20 cellular contexts compared by ENCODE assay signal in the genomic region with DNA sequence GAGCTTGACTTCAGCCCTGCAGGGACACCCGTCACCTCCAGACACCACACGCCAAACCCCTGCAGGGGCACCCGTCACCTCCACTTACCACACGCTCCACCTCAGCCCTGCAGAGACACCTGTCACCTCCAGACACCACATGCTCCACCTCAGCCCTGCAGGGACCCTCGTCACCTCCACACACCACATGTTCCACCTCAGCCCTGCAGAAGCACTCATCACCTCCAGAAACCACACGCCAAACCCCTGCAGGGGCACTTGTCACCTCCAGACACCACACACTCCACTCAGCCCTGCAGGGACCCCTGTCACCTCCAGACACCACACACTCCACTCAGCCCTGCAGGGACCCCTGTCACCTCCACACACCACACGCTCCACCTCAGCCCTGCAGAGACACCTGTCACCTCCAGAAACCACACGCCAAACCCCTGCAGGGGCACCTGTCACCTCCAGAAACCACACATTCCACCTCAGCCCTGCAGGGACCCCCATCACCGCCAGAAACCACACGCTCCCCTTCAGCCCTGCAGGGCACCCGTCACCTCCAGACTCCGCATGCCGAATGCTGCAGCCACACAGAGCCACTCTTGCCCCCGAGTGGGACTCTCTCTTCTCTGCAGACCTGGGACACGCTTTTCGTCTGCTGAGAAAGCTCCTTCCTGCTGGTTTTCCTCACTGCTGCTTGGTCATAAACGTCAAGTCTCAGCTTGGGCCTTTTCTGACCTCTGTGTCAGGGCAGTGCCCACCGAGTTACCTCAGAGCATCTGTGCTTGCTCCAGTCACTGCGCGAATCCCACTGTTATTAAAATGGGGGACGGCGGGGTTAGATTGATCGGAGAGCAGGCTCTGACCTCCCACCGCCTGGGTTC.
A peak's percentile ranks its signal among the peaks of the same experiment; 100 is the strongest.
DNase-seq lines count a peak whose midpoint lies in the region; ATAC-seq and TF ChIP-seq lines count a peak whose summit lies in the region.
"Had no signal": no experiment of that assay in that cellular context is flagged by ENCODE, and none has a peak within 500 bp of the region (broad histone marks: within the 10 kb centered on the region; RNA-seq: fewer than 3 reads in every experiment).

No MANE protein-coding gene starts in this region.

- H3K9me3 ChIP-seq in endodermal cell (ENCODE audit: control insufficient read depth, low read length) = no peaks in the 10 kb centered on the region
- no peaks in the 10 kb centered on the region for H3K9me3 ChIP-seq in neural progenitor cell (ENCODE audit: low read depth)
- H3K9me3 ChIP-seq in vagina = no peaks in the 10 kb centered on the region
- H3K9me3 ChIP-seq: SJCRH30 had no signal

- H3K27me3 ChIP-seq in endodermal cell (ENCODE audit: control insufficient read depth, insufficient read depth, low read length, poor library complexity, severe bottlenecking) (no peaks in the 10 kb centered on the region), neural progenitor cell (no peaks in the 10 kb centered on the region), vagina (no peaks in the 10 kb centered on the region)
- H3K27me3 ChIP-seq: SJCRH30 had no signal

- WGBS in endodermal cell (ENCODE audit: insufficient coverage in 1 of 2, insufficient read length in 1 of 2), 2 experiments = 90 to 92% methylated on average over 13 to 24 of the region's 24 CpGs

- no peaks in the 10 kb centered on the region for H4K20me1 ChIP-seq in neural progenitor cell (ENCODE audit: low read depth)

- H3F3A ChIP-seq in neural progenitor cell (ENCODE audit: low read depth) = no peaks in the 10 kb centered on the region

- intact Hi-C loops in vagina (cut with DNase I) = no loop called here

- H3K27ac Mint-ChIP-seq in chondrocyte (ENCODE audit: unreplicated experiment) = no peak overlapping the region
- H3K27ac Mint-ChIP-seq in endodermal cell = no peak overlapping the region
- H3K27ac Mint-ChIP-seq in neural progenitor cell = peak overlapping the region; percentile 96
- H3K27ac Mint-ChIP-seq: CD4-positive, CD25-positive, alpha-beta regulatory T cell had no signal

- peaks cover 38% of the 10 kb centered on the region for H3K9me3 Mint-ChIP-seq in chondrocyte (ENCODE audit: low read depth)
- H3K9me3 Mint-ChIP-seq in endodermal cell = no peaks in the 10 kb centered on the region
- H3K9me3 Mint-ChIP-seq in neural progenitor cell = peaks cover 17% of the 10 kb centered on the region

- H3K4me1 Mint-ChIP-seq in chondrocyte (ENCODE audit: low read depth) (no peaks in the 10 kb centered on the region), endodermal cell (no peaks in the 10 kb centered on the region), neural progenitor cell (no peaks in the 10 kb centered on the region)
- H3K4me1 Mint-ChIP-seq: CD4-positive, CD25-positive, alpha-beta regulatory T cell had no signal

- H2AFZ ChIP-seq in neural progenitor cell (replicated peaks) = no peak overlapping the region

- H3K36me3 Mint-ChIP-seq in chondrocyte (ENCODE audit: low read depth) (no peaks in the 10 kb centered on the region), endodermal cell (ENCODE audit: low read depth) (no peaks in the 10 kb centered on the region), neural progenitor cell (no peaks in the 10 kb centered on the region)
- H3K36me3 Mint-ChIP-seq: CD4-positive, CD25-positive, alpha-beta regulatory T cell had no signal

- TF ChIP-seq POLR2A in vagina (IDR thresholded peaks at IDR 0.05) = no peak

- no peaks in the 10 kb centered on the region for H3K4me1 ChIP-seq in endodermal cell (ENCODE audit: control insufficient read depth, insufficient read depth, low read length)
- no peaks in the 10 kb centered on the region for H3K4me1 ChIP-seq in neural progenitor cell
- H3K4me1 ChIP-seq in vagina = no peaks in the 10 kb centered on the region
- H3K4me1 ChIP-seq: SJCRH30 had no signal

- H3K4me3 ChIP-seq in endodermal cell (ENCODE audit: low read length) (no peak overlapping the region), neural progenitor cell (no peak overlapping the region), vagina (no peak overlapping the region)
- H3K4me3 ChIP-seq: SJCRH30 had no signal

- H3K9ac ChIP-seq in endodermal cell (ENCODE audit: extremely low read depth, low read length, poor library complexity, severe bottlenecking) (no peak overlapping the region), neural progenitor cell (no peak overlapping the region)

- H3K36me3 ChIP-seq in endodermal cell (ENCODE audit: control insufficient read depth, insufficient read depth, low read length) (no peaks in the 10 kb centered on the region), neural progenitor cell (no peaks in the 10 kb centered on the region), vagina (no peaks in the 10 kb centered on the region)
- H3K36me3 ChIP-seq: SJCRH30 had no signal

- no peaks in the 10 kb centered on the region for H3K79me2 ChIP-seq in neural progenitor cell (ENCODE audit: low read depth)

- H3K27me3 Mint-ChIP-seq in chondrocyte (ENCODE audit: low read depth) = no peaks in the 10 kb centered on the region
- no peaks in the 10 kb centered on the region for H3K27me3 Mint-ChIP-seq in endodermal cell (ENCODE audit: insufficient read depth)
- H3K27me3 Mint-ChIP-seq in neural progenitor cell (ENCODE audit: insufficient read depth, low read depth) = peaks cover 9% of the 10 kb centered on the region
- H3K27me3 Mint-ChIP-seq: CD4-positive, CD25-positive, alpha-beta regulatory T cell had no signal

- no peak for TF ChIP-seq CTCF in chondrocyte (IDR thresholded peaks at IDR 0.05)
- no peak for TF ChIP-seq CTCF in endodermal cell (conservative IDR thresholded peaks at IDR 0.05)
- TF ChIP-seq CTCF in neural progenitor cell (IDR thresholded peaks at IDR 0.05) = no peak
- no peak for TF ChIP-seq CTCF in vagina (IDR thresholded peaks at IDR 0.05)

- ATAC-seq in GM18519 (IDR thresholded peaks at IDR 0.05; ENCODE audit: low FRiP score, unreplicated experiment) (no peak), HG02610 (IDR thresholded peaks at IDR 0.05; ENCODE audit: unreplicated experiment) (no peak)

- H3K4me2 ChIP-seq in neural progenitor cell = no peak overlapping the region

- DNase-seq in chondrocyte (ENCODE audit: low spot score) = peak; percentile 57
- DNase-seq in endodermal cell = peak; percentile 29
- no peak for DNase-seq in neural progenitor cell (ENCODE audit: low spot score)
- DNase-seq in vagina (ENCODE audit: extremely low spot score in 2 of 2) = peak; percentile 56 to 91
- DNase-seq in glomerular visceral epithelial cell (ENCODE audit: extremely low spot score) = no peak
- DNase-seq: CD4-positive, CD25-positive, alpha-beta regulatory T cell; EL; GF-D8; HCEC 1CT; KBM-7; MM.1S; NCI-H1048; NCI-H1417 treated with DMSO at 0.1 percent for 48 hours; NCI-H187; NCI-H226; NCI-H524; NCI-H82; SJCRH30 had no signal

- H3K27ac ChIP-seq in endodermal cell (ENCODE audit: low read depth, low read length) (no peak overlapping the region), neural progenitor cell (no peak overlapping the region), vagina (no peak overlapping the region)
- H3K27ac ChIP-seq: SJCRH30 had no signal

- H3K4me3 Mint-ChIP-seq in chondrocyte (ENCODE audit: unreplicated experiment) (no peak overlapping the region), endodermal cell (no peak overlapping the region), neural progenitor cell (peak overlapping the region; percentile 61)

Comparison
In these comparisons a context has a peak if more than half of its experiments do, and no peak if none do; other contexts are left out.
1. DNase-seq: peak in chondrocyte (single experiment), endodermal cell (single experiment) and vagina (2 of 2); none in neural progenitor cell (single experiment) and glomerular visceral epithelial cell (single experiment).